Comparison of ENCODE assay signal across 31 cellular contexts in the genomic region with DNA sequence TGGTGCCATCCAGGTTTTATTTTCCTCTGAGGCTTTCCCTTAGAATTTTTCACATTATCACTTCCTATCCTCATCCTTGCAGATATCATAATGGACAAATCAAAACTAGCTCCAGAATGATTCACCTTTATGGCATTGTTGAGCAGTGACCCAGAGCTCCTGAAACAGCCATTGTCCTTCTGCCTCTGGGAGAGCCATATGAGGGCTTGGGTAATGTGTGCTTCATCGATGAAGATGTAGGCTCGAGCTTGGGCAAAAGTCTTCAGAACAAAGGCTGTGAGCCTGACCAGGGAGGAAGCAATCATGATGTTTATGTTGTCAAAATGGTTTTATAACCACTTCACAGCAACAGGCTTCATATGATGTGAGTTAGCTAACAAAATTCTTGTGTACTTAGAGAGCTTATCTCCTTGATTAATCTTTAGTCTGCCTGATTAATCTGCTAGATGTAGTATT. TPM values are rescaled to one million over a fixed set of nuclear protein-coding genes. Genes with fewer than 3 reads are reported as not detected.
"Had no signal": no experiment of that assay in that cellular context is flagged by ENCODE, and none has a peak within 500 bp of the region (broad histone marks: within the 10 kb centered on the region; RNA-seq: fewer than 3 reads in every experiment).

No MANE protein-coding gene starts in this region.

- H3K4me1 Mint-ChIP-seq: endodermal cell, memory B cell, naive B cell had no signal

- FAIRE-seq: endometrium, kidney had no signal

- H3K4me3 ChIP-seq: colonic mucosa, esophagus squamous epithelium, gastrocnemius medialis, heart right ventricle, left lung, lower lobe of right lung had no signal

- H3K9me3 Mint-ChIP-seq: dendritic cell treated with granulocyte-macrophage colony-stimulating factor and Interleukin-4, amounts not matched to agents 40 ng/mL and 50 ng/mL, for 4 days; effector memory CD8-positive, alpha-beta T cell had no signal

- H3K4me3 Mint-ChIP-seq: dendritic cell treated with granulocyte-macrophage colony-stimulating factor and Interleukin-4, amounts not matched to agents 40 ng/mL and 50 ng/mL, for 4 days; effector memory CD8-positive, alpha-beta T cell; endodermal cell; immature natural killer cell; memory B cell; naive B cell had no signal

- H3K27ac Mint-ChIP-seq: dendritic cell treated with granulocyte-macrophage colony-stimulating factor and Interleukin-4, amounts not matched to agents 40 ng/mL and 50 ng/mL, for 4 days; effector memory CD8-positive, alpha-beta T cell; endodermal cell; memory B cell; naive B cell had no signal

- H3K4me1 ChIP-seq: colonic mucosa, esophagus squamous epithelium, gastrocnemius medialis, left lung, lower lobe of right lung had no signal

- H3K27me3 Mint-ChIP-seq: effector memory CD8-positive, alpha-beta T cell had no signal

- H3K36me3 ChIP-seq: colonic mucosa had no signal

- H3K27me3 ChIP-seq: colonic mucosa, esophagus squamous epithelium, gastrocnemius medialis, heart right ventricle, left lung had no signal

- DNase-seq: colonic mucosa; cortex of kidney; effector CD8-positive, alpha-beta T cell; effector memory CD8-positive, alpha-beta T cell; endodermal cell; erythroblast; esophagus squamous epithelium; foreskin fibroblast; foreskin melanocyte; gastrocnemius medialis; glutamatergic neuron; head of caudate nucleus; heart right ventricle; hippocampal formation; immature natural killer cell; islet precursor cell; kidney; kidney glomerular epithelial cell; left cardiac atrium; left lung; left ventricle myocardium superior; lower lobe of right lung; mesendoderm; midbrain; naive B cell had no signal

- H3K9me3 ChIP-seq: colonic mucosa, esophagus squamous epithelium, gastrocnemius medialis, heart right ventricle, lower lobe of right lung had no signal

- H3K27ac ChIP-seq: colonic mucosa, epithelial cell of prostate, esophagus squamous epithelium, gastrocnemius medialis, heart right ventricle, left lung, lower lobe of right lung had no signal

- ATAC-seq: effector memory CD8-positive, alpha-beta T cell; esophagus mucosa; gastrocnemius medialis; heart right ventricle; left cardiac atrium; left lung; left ventricle myocardium superior; lower lobe of right lung had no signal

RNA-seq across cellular contexts. Expression of gene A2M, which starts 38.1 kb away (rescaled TPM):
- total RNA-seq: mononuclear cell had no signal
